ENCODE assay signal across 1 cellular context in the genomic region with DNA sequence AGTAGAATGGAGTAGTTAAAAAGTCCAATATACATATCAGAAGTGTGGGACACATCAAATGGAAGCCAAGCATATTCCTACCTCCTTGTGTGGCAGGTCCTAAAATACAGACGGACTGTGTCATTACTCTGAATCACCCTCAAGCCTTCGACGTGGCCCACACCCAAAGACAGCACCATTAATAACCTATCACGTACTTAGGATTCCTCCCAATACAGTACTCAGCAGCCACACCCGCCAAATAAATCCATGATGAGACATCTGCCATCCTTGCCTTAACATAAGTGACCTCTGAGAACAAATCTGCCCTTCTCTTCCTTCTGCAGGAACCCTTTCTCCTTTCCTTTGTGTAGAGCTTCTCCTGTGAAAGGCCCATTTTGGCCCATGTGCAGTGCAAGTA.
TF ChIP-seq lines count a peak whose summit lies in the region.

No MANE protein-coding gene starts in this region.

TF ChIP-seq in HCT116, 20 proteins besides CTCF, POLR2A, EP300 and RAD21 (continued from another document):
- TF ChIP-seq, protein P1, sequence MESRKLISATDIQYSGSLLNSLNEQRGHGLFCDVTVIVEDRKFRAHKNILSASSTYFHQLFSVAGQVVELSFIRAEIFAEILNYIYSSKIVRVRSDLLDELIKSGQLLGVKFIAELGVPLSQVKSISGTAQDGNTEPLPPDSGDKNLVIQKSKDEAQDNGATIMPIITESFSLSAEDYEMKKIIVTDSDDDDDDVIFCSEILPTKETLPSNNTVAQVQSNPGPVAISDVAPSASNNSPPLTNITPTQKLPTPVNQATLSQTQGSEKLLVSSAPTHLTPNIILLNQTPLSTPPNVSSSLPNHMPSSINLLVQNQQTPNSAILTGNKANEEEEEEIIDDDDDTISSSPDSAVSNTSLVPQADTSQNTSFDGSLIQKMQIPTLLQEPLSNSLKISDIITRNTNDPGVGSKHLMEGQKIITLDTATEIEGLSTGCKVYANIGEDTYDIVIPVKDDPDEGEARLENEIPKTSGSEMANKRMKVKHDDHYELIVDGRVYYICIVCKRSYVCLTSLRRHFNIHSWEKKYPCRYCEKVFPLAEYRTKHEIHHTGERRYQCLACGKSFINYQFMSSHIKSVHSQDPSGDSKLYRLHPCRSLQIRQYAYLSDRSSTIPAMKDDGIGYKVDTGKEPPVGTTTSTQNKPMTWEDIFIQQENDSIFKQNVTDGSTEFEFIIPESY (IDR thresholded peaks at IDR 0.05; ENCODE audit: extremely low read depth, insufficient replicate concordance, low read length), result no peak
